ENCODE assay signal across 8 cellular contexts in the genomic region with DNA sequence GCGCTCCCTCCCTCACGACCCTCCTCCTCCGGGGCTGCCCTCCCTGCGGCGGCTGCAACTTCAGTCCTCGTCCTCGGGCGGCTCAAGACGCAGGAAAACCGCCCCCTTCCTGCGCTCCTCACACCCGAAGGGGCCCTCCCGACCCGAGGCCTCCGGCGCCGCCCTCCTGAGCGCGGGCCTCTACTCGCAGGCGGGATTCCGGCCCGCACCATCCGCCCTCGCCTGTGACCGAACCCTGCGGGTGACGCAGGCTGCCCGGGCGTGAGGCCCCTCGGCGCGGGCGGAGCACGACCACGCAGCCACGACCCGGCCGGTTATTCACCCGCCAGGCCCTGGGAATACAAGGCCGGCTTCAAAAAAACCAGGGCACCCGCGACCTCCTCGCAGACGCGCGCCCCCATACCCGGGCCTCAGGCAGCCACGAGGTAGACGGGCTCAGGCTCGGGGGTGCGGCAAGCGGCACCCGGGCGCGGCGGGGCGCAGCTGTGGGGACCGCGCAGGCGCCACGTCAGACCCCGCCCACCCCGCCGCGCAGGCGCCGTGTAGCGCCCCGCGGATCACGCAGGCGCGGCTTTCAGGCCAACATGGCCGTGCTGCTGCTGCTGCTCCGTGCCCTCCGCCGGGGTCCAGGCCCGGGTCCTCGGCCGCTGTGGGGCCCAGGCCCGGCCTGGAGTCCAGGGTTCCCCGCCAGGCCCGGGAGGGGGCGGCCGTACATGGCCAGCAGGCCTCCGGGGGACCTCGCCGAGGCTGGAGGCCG. TPM values are rescaled to one million over a fixed set of nuclear protein-coding genes. Genes with fewer than 3 reads are reported as not detected.
A peak's percentile ranks its signal among the peaks of the same experiment; 100 is the strongest.
DNase-seq lines count a peak whose midpoint lies in the region; ATAC-seq, FAIRE-seq and TF ChIP-seq lines count a peak whose summit lies in the region.

A gene (plus strand): TSS at position 570 of the 757 bp plus-strand sequence. CDS start 15 bp downstream, at position 585.

- 0 to 1% (median 0%) methylated on average over 7 to 90 of the region's 90 CpGs; no CpG with 5 or more reads in 1 of the 4 donors for WGBS in adrenal gland, 4 donors
- 1% methylated on average over 43 of the region's 90 CpGs for WGBS in prostate gland

- DNase-seq in GM12891 (ENCODE audit: insufficient read length, low spot score) (peak; percentile 96), NCI-H1105 treated with DMSO at 0.1 percent for 48 hours (lab: John Stamatoyannopoulos, UW) (peak; percentile 49), adrenal gland (peak; percentile 69 to 90 (median 83)), left cardiac atrium (peak; percentile 88), prostate gland (ENCODE audit: low spot score) (peak; percentile 77), upper lobe of right lung (peak; percentile 94)

- H3K4me1 ChIP-seq in adrenal gland (replicated peaks in 1 of 2), result peaks cover 20 to 40% of the 10 kb centered on the region in 2 donors
- peaks cover 6% of the 10 kb centered on the region for H3K4me1 ChIP-seq in prostate gland (replicated peaks)
- H3K4me1 ChIP-seq in upper lobe of right lung, result peaks cover 37% of the 10 kb centered on the region

- peak; percentile 97 for FAIRE-seq in GM12891 (lab: Jason Lieb, UNC)

- TF ChIP-seq CTCF in adrenal gland (IDR thresholded peaks at IDR 0.05) (peak in 1 of 6 experiments; percentile 21), prostate gland (IDR thresholded peaks at IDR 0.05) (peak in 1 of 4 experiments; percentile 20), upper lobe of right lung (IDR thresholded peaks at IDR 0.05) (no peak)

- peaks cover 0 to 25% of the 10 kb centered on the region in 2 donors for H3K36me3 ChIP-seq in adrenal gland (replicated peaks in 1 of 2)
- H3K36me3 ChIP-seq in prostate gland, result peaks cover 2 to 6% of the 10 kb centered on the region in 2 donors
- peaks cover 28% of the 10 kb centered on the region for H3K36me3 ChIP-seq in upper lobe of right lung

- intact Hi-C loops in T-helper 1 cell treated with Interleukin-12 subunit alpha and Interleukin-12 subunit beta and Interleukin-4 antibody, amounts not matched to agents 30 ng/mL and 1 ng/mL, for 36 hours (cut with micrococcal nuclease), result loop anchor here (1.0 to 5.0 kb wide), 13 partner anchors 53 to 801 kb away; a partner anchor contains a TSS
- intact Hi-C loops in adrenal gland (cut with DNase I) (loop anchor here (5.0 to 10.0 kb wide), 3 partner anchors 176 to 263 kb away; no protein-coding TSS in a partner anchor), left cardiac atrium (cut with DNase I) (loop anchor here (5.0 to 10.0 kb wide), 3 partner anchors 153 to 176 kb away; no protein-coding TSS in a partner anchor), prostate gland (cut with DNase I) (loop anchor here (2.0 to 10.0 kb wide), 4 partner anchors 17 to 263 kb away; a partner anchor contains a TSS), upper lobe of right lung (cut with DNase I) (loop anchor here (10.0 kb wide), 1 partner anchor 183 kb away; no protein-coding TSS in a partner anchor)

- ATAC-seq in HG02642 (IDR thresholded peaks at IDR 0.05; ENCODE audit: poor library complexity, unreplicated experiment), result peak; percentile 75
- peak; percentile 95 for ATAC-seq in left cardiac atrium
- peak; percentile 95 for ATAC-seq in upper lobe of right lung

- H3K27me3 ChIP-seq in adrenal gland, result no peaks in the 10 kb centered on the region
- H3K27me3 ChIP-seq in prostate gland (replicated peaks; ENCODE audit: insufficient read depth), result no peaks in the 10 kb centered on the region
- no peaks in the 10 kb centered on the region for H3K27me3 ChIP-seq in upper lobe of right lung

- TF ChIP-seq POLR2A in GM12891 (IDR thresholded peaks at IDR 0.05; ENCODE audit: low read depth, low read length) (peak; percentile 47), adrenal gland (IDR thresholded peaks at IDR 0.05) (peak; percentile 88 to 90), prostate gland (IDR thresholded peaks at IDR 0.05) (peak; percentile 95)

- H3K9me3 ChIP-seq in adrenal gland (replicated peaks in 1 of 3) (no peaks in the 10 kb centered on the region), prostate gland (no peaks in the 10 kb centered on the region), upper lobe of right lung (no peaks in the 10 kb centered on the region)

- peak within 1 kb of the TSS; percentile 89 to 94 (median 90) for H3K4me3 ChIP-seq in adrenal gland
- peak within 1 kb of the TSS; percentile 85 to 98 for H3K4me3 ChIP-seq in prostate gland
- H3K4me3 ChIP-seq in upper lobe of right lung, result peak within 1 kb of the TSS; percentile 79

- H3K27ac ChIP-seq in adrenal gland, result peak within 1 kb of the TSS; percentile 84 to 96 (median 94)
- H3K27ac ChIP-seq in prostate gland, result peak within 1 kb of the TSS; percentile 86 to 88
- H3K27ac ChIP-seq in upper lobe of right lung, result peak within 1 kb of the TSS; percentile 96

TF ChIP-seq in GM12891, 5 proteins besides CTCF, POLR2A, EP300 and RAD21:
- TF ChIP-seq TAF1 (IDR thresholded peaks at IDR 0.05; ENCODE audit: low read depth, low read length), result peak; percentile 77
- no peak for TF ChIP-seq SPI1 (IDR thresholded peaks at IDR 0.05; ENCODE audit: low read depth, low read length)
- TF ChIP-seq POLR2AphosphoS5 (IDR thresholded peaks at IDR 0.05; ENCODE audit: low read depth, low read length), result peak; percentile 65

RNA-seq across cellular contexts. Expression of the gene that starts here (rescaled TPM):
- 54.3 TPM for polyA plus RNA-seq in GM12891 (2012; ENCODE audit: low read depth, missing spikeins)
- 122 and 126 TPM in 2 replicates for total RNA-seq in T-helper 1 cell treated with Interleukin-12 subunit alpha and Interleukin-12 subunit beta and Interleukin-4 antibody, amounts not matched to agents 30 ng/mL and 1 ng/mL, for 36 hours
- total RNA-seq in adrenal gland (100 to 1,000 TPM in 7 of 8 donors, 10 to 100 TPM in 1; 91.0 to 246 (median 134) TPM), left cardiac atrium (10 to 100 TPM; 78.5 to 99.5 TPM), prostate gland (100 to 1,000 TPM; 128 to 165 TPM), upper lobe of right lung (95.0 TPM)
- polyA plus RNA-seq in adrenal gland, result 100 to 1,000 TPM in 2 of 3 donors, 10 to 100 TPM in 1; 57.1 to 250 (median 247) TPM

Comparison
In these comparisons a context has a peak if more than half of its experiments do, and no peak if none do; other contexts are left out.
1. Peak in every context shown above with its lines: DNase-seq, ATAC-seq, H3K4me3 ChIP-seq and H3K27ac ChIP-seq.